In genomic region chr15:66164788-66165187, GRCh38 we compare ENCODE assay signal across 18 cellular contexts.
"Had no signal": no experiment of that assay in that cellular context is flagged by ENCODE, and none has a peak within 500 bp of the region (broad histone marks: within the 10 kb centered on the region; RNA-seq: fewer than 3 reads in every experiment).

No MANE protein-coding gene starts in this region.

- H3K4me3 Mint-ChIP-seq: activated CD4-positive, alpha-beta memory T cell treated with anti-CD3 and anti-CD28 coated beads, Interleukin-2, amount 10 ng/mL, durations not matched to agents 7 days and 5 days; activated CD4-positive, alpha-beta T cell treated with anti-CD3 and anti-CD28 coated beads for 36 hours; activated naive CD4-positive, alpha-beta T cell treated with anti-CD3 and anti-CD28 coated beads, Interleukin-2, amount 10 ng/mL, durations not matched to agents 7 days and 5 days; activated T-cell treated with anti-CD3 and anti-CD28 coated beads, Interleukin-2, amount 50 U/mL, for 24 hours; mesothelial cell of epicardium; nephron progenitor cell; stimulated activated memory B cell treated with anti-CD40 and anti-IgM and Interleukin-4, amounts not matched to agents 10 μg/mL and 1 μg/mL and 100 μg/mL, for 72 hours had no signal

- H3K9me3 Mint-ChIP-seq: activated CD4-positive, alpha-beta memory T cell treated with anti-CD3 and anti-CD28 coated beads, Interleukin-2, amount 10 ng/mL, durations not matched to agents 7 days and 5 days; activated naive CD4-positive, alpha-beta T cell treated with anti-CD3 and anti-CD28 coated beads, Interleukin-2, amount 10 ng/mL, durations not matched to agents 7 days and 5 days; activated T-cell treated with anti-CD3 and anti-CD28 coated beads, Interleukin-2, amount 50 U/mL, for 24 hours; mesothelial cell of epicardium; nephron progenitor cell; stimulated activated memory B cell treated with anti-CD40 and anti-IgM and Interleukin-4, amounts not matched to agents 10 μg/mL and 1 μg/mL and 100 μg/mL, for 72 hours had no signal

- H3K4me3 ChIP-seq: ascending aorta, breast epithelium, heart left ventricle, lower lobe of right lung, thyroid gland had no signal

- H3K9me3 ChIP-seq: ascending aorta, breast epithelium, heart left ventricle, lower lobe of right lung, thyroid gland had no signal

- H3K27ac ChIP-seq: ascending aorta, breast epithelium, epithelial cell of prostate, heart left ventricle, lower lobe of right lung, thyroid gland had no signal

- H3K27ac Mint-ChIP-seq: activated CD4-positive, alpha-beta memory T cell treated with anti-CD3 and anti-CD28 coated beads, Interleukin-2, amount 10 ng/mL, durations not matched to agents 7 days and 5 days; activated CD4-positive, alpha-beta T cell treated with anti-CD3 and anti-CD28 coated beads for 36 hours; activated naive CD4-positive, alpha-beta T cell treated with anti-CD3 and anti-CD28 coated beads, Interleukin-2, amount 10 ng/mL, durations not matched to agents 7 days and 5 days; activated T-cell treated with anti-CD3 and anti-CD28 coated beads, Interleukin-2, amount 50 U/mL, for 24 hours; mesothelial cell of epicardium; nephron progenitor cell; stimulated activated memory B cell treated with anti-CD40 and anti-IgM and Interleukin-4, amounts not matched to agents 10 μg/mL and 1 μg/mL and 100 μg/mL, for 72 hours had no signal

- H3K4me1 Mint-ChIP-seq: activated CD4-positive, alpha-beta memory T cell treated with anti-CD3 and anti-CD28 coated beads, Interleukin-2, amount 10 ng/mL, durations not matched to agents 7 days and 5 days; activated CD4-positive, alpha-beta T cell treated with anti-CD3 and anti-CD28 coated beads for 36 hours; activated naive CD4-positive, alpha-beta T cell treated with anti-CD3 and anti-CD28 coated beads, Interleukin-2, amount 10 ng/mL, durations not matched to agents 7 days and 5 days; stimulated activated memory B cell treated with anti-CD40 and anti-IgM and Interleukin-4, amounts not matched to agents 10 μg/mL and 1 μg/mL and 100 μg/mL, for 72 hours had no signal

- H3K4me1 ChIP-seq: ascending aorta, breast epithelium, heart left ventricle, lower lobe of right lung, thyroid gland had no signal

- H3K36me3 Mint-ChIP-seq: activated naive CD4-positive, alpha-beta T cell treated with anti-CD3 and anti-CD28 coated beads, Interleukin-2, amount 10 ng/mL, durations not matched to agents 7 days and 5 days; mesothelial cell of epicardium; stimulated activated memory B cell treated with anti-CD40 and anti-IgM and Interleukin-4, amounts not matched to agents 10 μg/mL and 1 μg/mL and 100 μg/mL, for 72 hours had no signal

- H3K27me3 Mint-ChIP-seq: activated CD4-positive, alpha-beta T cell treated with anti-CD3 and anti-CD28 coated beads for 36 hours; activated T-cell treated with anti-CD3 and anti-CD28 coated beads, Interleukin-2, amount 50 U/mL, for 24 hours had no signal

- H3K27me3 ChIP-seq: ascending aorta, breast epithelium, thyroid gland had no signal

- DNase-seq: activated CD4-positive, alpha-beta memory T cell treated with anti-CD3 and anti-CD28 coated beads, Interleukin-2, amount 10 ng/mL, durations not matched to agents 7 days and 5 days; activated CD4-positive, alpha-beta T cell treated with anti-CD3 and anti-CD28 coated beads for 36 hours; activated naive CD4-positive, alpha-beta T cell treated with anti-CD3 and anti-CD28 coated beads, Interleukin-2, amount 10 ng/mL, durations not matched to agents 7 days and 5 days; activated T-cell treated with anti-CD3 and anti-CD28 coated beads, Interleukin-2, amount 50 U/mL, for 24 hours; cerebellar nuclear complex; dermis blood vessel endothelial cell; left cardiac atrium; lower lobe of right lung; nephron progenitor cell; occipital lobe; stimulated activated CD4-positive, alpha-beta T cell treated with anti-CD3 and anti-CD28 coated beads, Interleukin-2, amount 100 ng/mL, for 48 hours; thyroid gland had no signal

- H3K36me3 ChIP-seq: ascending aorta, breast epithelium, heart left ventricle, lower lobe of right lung, thyroid gland had no signal
